16 cellular contexts compared by ENCODE assay signal in genomic region chr12:79818856-79819255, GRCh38.
DNase-seq lines count a peak whose midpoint lies in the region; ATAC-seq and TF ChIP-seq lines count a peak whose summit lies in the region.
"Had no signal": no experiment of that assay in that cellular context is flagged by ENCODE, and none has a peak within 500 bp of the region (broad histone marks: within the 10 kb centered on the region; RNA-seq: fewer than 3 reads in every experiment).

No MANE protein-coding gene starts in this region.

- H3K4me3 Mint-ChIP-seq in Caco-2 (ENCODE audit: unreplicated experiment): no peak overlapping the region
- H3K4me3 Mint-ChIP-seq: naive thymus-derived CD8-positive, alpha-beta T cell had no signal

- WGBS in esophagus muscularis mucosa: 26% methylated on average over 3 of the region's 3 CpGs
- WGBS in mesodermal cell (ENCODE audit: insufficient coverage in 2 of 2), 2 experiments: no CpG with 5 or more reads among the region's 3 CpGs

- peak overlapping the region in 1 of 4 donors; percentile 1 for H3K4me3 ChIP-seq in esophagus muscularis mucosa
- no peak overlapping the region for H3K4me3 ChIP-seq in mesodermal cell (ENCODE audit: extremely low read depth, insufficient read depth, low read length, poor library complexity, severe bottlenecking)
- no peak overlapping the region for H3K4me3 ChIP-seq in Caco-2 (ENCODE audit: low read depth, low read length)

- H3K27me3 ChIP-seq in esophagus muscularis mucosa (no peaks in the 10 kb centered on the region), Caco-2 (replicated peaks; ENCODE audit: control insufficient read depth, insufficient read depth, low read length) (no peaks in the 10 kb centered on the region)

- no peak for TF ChIP-seq EP300 in esophagus muscularis mucosa (IDR thresholded peaks at IDR 0.05)

- no peak overlapping the region for H3K27ac Mint-ChIP-seq in Caco-2 (ENCODE audit: unreplicated experiment)

- no peak for TF ChIP-seq POLR2A in esophagus muscularis mucosa (IDR thresholded peaks at IDR 0.05; ENCODE audit: low read depth)

- CTCF ChIA-PET in Caco-2 (lab: Charles Lee): no interaction called here

- intact Hi-C loops in Right ventricle myocardium inferior (cut with DNase I) (loop anchor here (10.0 kb wide), 1 partner anchor 116 kb away; the partner anchor contains the start of gene PPP1R12A), cardiac septum (cut with DNase I) (loop anchor here (10.0 kb wide), 1 partner anchor 116 kb away; the partner anchor contains the start of gene PPP1R12A), esophagus muscularis mucosa (cut with DNase I) (loop anchor here (10.0 kb wide), 1 partner anchor 116 kb away; the partner anchor contains the start of gene PPP1R12A), Caco-2 (cut with micrococcal nuclease; ENCODE audit: unreplicated experiment) (no loop called here)

- no peaks in the 10 kb centered on the region for H3K9me3 Mint-ChIP-seq in Caco-2 (ENCODE audit: unreplicated experiment)
- H3K9me3 Mint-ChIP-seq: naive thymus-derived CD8-positive, alpha-beta T cell had no signal

- H3K27ac ChIP-seq in esophagus muscularis mucosa (replicated peaks in 1 of 4): peak overlapping the region; percentile 25 to 54 (median 51)
- peak overlapping the region; percentile 43 for H3K27ac ChIP-seq in mesodermal cell (ENCODE audit: low read depth, low read length, severe bottlenecking)
- H3K27ac ChIP-seq: WERI-Rb-1 had no signal

- H3K4me1 Mint-ChIP-seq in Caco-2 (ENCODE audit: low read depth, unreplicated experiment): no peaks in the 10 kb centered on the region

- H3K36me3 Mint-ChIP-seq in Caco-2 (ENCODE audit: insufficient read depth, unreplicated experiment): peaks cover 23% of the 10 kb centered on the region

- no peak for TF ChIP-seq CTCF in esophagus muscularis mucosa (IDR thresholded peaks at IDR 0.05)
- no peak for TF ChIP-seq CTCF in Caco-2 (IDR thresholded peaks at IDR 0.05; ENCODE audit: insufficient read depth in 1 of 2, low read depth in 1 of 2, low read length in 1 of 2, severe bottlenecking in 1 of 2, unreplicated experiment in 1 of 2)

- no peaks in the 10 kb centered on the region for H3K27me3 Mint-ChIP-seq in Caco-2 (ENCODE audit: insufficient read depth, unreplicated experiment)
- H3K27me3 Mint-ChIP-seq: naive thymus-derived CD8-positive, alpha-beta T cell had no signal

- POLR2A ChIA-PET in Caco-2 (lab: Charles Lee): no interaction called here

- no peak for DNase-seq in Right ventricle myocardium inferior (ENCODE audit: missing footprints)
- no peak for DNase-seq in cardiac septum (ENCODE audit: low spot score)
- no peak for DNase-seq in esophagus muscularis mucosa (ENCODE audit: extremely low spot score)
- DNase-seq in Caco-2: no peak
- no peak for DNase-seq in NCI-H2227 (lab: John Stamatoyannopoulos, UW; ENCODE audit: unreplicated experiment)
- no peak for DNase-seq in SIG-M5 (lab: John Stamatoyannopoulos, UW)
- DNase-seq: ACHN; activated CD8-positive, alpha-beta memory T cell treated with anti-CD3 and anti-CD28 coated beads, Interleukin-2, amount 50 U/mL, for 4 hours; effector CD8-positive, alpha-beta T cell; glutamatergic neuron; naive thymus-derived CD8-positive, alpha-beta T cell; NCI-H2107; NK-92 treated with Interleukin-12 subunit alpha and Interleukin-12 subunit beta, amount 100 ng/mL, for 24 hours; WERI-Rb-1 had no signal

- peaks cover 7 to 68% (median 66%) of the 10 kb centered on the region in 4 donors for H3K4me1 ChIP-seq in esophagus muscularis mucosa
- H3K4me1 ChIP-seq in mesodermal cell (ENCODE audit: control insufficient read depth, insufficient read depth, low read length, poor library complexity, severe bottlenecking): no peaks in the 10 kb centered on the region
- no peaks in the 10 kb centered on the region for H3K4me1 ChIP-seq in Caco-2

- no TSS peak for BruUV-seq in Caco-2 (replicated peaks; lab: Mats Ljungman, UMichigan)

- peaks cover 4 to 39% (median 15%) of the 10 kb centered on the region in 4 donors for H3K36me3 ChIP-seq in esophagus muscularis mucosa
- H3K36me3 ChIP-seq in mesodermal cell (ENCODE audit: control insufficient read depth, insufficient read depth, low read length): peaks cover 33% of the 10 kb centered on the region
- no peaks in the 10 kb centered on the region for H3K36me3 ChIP-seq in Caco-2 (ENCODE audit: control insufficient read depth, insufficient read depth, low read length)

- ATAC-seq in Right ventricle myocardium inferior (peak; percentile 59), HG03095 (IDR thresholded peaks at IDR 0.05; ENCODE audit: unreplicated experiment) (no peak)
- ATAC-seq: naive thymus-derived CD8-positive, alpha-beta T cell had no signal

- H3K9me3 ChIP-seq in esophagus muscularis mucosa (no peaks in the 10 kb centered on the region), mesodermal cell (ENCODE audit: control insufficient read depth, low read length) (no peaks in the 10 kb centered on the region), Caco-2 (no peaks in the 10 kb centered on the region)
